Comparison of ENCODE assay signal across 23 cellular contexts in the genomic region with DNA sequence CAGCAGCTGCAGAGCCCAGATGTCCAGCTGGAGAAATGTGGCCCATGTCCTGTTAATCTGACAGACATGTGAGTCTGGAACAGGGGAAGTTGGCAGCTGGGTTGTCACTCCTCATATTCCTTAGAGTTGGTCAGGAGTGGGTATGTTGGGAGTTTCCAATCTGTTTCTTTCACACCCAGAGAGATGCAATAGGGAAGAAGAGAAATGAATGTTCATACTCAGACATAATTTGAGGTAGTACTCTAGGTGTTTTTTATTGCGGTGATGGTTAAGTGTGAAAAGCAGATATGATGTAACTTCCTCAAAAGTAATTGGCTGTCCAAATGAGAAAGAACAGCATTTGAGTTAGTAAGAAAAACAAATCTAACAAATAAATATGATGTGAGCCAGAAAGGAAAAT.
"Had no signal": no experiment of that assay in that cellular context is flagged by ENCODE, and none has a peak within 500 bp of the region (broad histone marks: within the 10 kb centered on the region; RNA-seq: fewer than 3 reads in every experiment).

No MANE protein-coding gene starts in this region.

- H3K27me3 ChIP-seq: breast epithelium, heart right ventricle, tibial nerve had no signal

- H3K27ac Mint-ChIP-seq: activated CD4-positive, alpha-beta T cell treated with anti-CD3 and anti-CD28 coated beads for 36 hours; activated naive CD4-positive, alpha-beta T cell treated with anti-CD3 and anti-CD28 coated beads, Interleukin-2, amount 50 U/mL, for 72 hours; activated T-cell treated with anti-CD3 and anti-CD28 coated beads, Interleukin-2, amount 50 U/mL, for 72 hours; dendritic cell treated with granulocyte-macrophage colony-stimulating factor and Interleukin-4, amounts not matched to agents 40 ng/mL and 50 ng/mL, for 4 days; endodermal cell; naive thymus-derived CD8-positive, alpha-beta T cell had no signal

- H3K4me3 ChIP-seq: breast epithelium, heart right ventricle, tibial nerve had no signal

- H3K36me3 ChIP-seq: breast epithelium, heart right ventricle had no signal

- H3K27me3 Mint-ChIP-seq: activated CD4-positive, alpha-beta T cell treated with anti-CD3 and anti-CD28 coated beads for 36 hours; dendritic cell treated with granulocyte-macrophage colony-stimulating factor and Interleukin-4, amounts not matched to agents 40 ng/mL and 50 ng/mL, for 4 days had no signal

- H3K9me3 Mint-ChIP-seq: activated naive CD4-positive, alpha-beta T cell treated with anti-CD3 and anti-CD28 coated beads, Interleukin-2, amount 50 U/mL, for 72 hours; dendritic cell treated with granulocyte-macrophage colony-stimulating factor and Interleukin-4, amounts not matched to agents 40 ng/mL and 50 ng/mL, for 4 days; endodermal cell had no signal

- H3K27ac ChIP-seq: breast epithelium, heart right ventricle, parathyroid adenoma, tibial nerve had no signal

- H3K4me1 Mint-ChIP-seq: activated CD4-positive, alpha-beta T cell treated with anti-CD3 and anti-CD28 coated beads for 36 hours; naive thymus-derived CD8-positive, alpha-beta T cell had no signal

- H3K36me3 Mint-ChIP-seq: activated naive CD4-positive, alpha-beta T cell treated with anti-CD3 and anti-CD28 coated beads, Interleukin-2, amount 50 U/mL, for 72 hours; naive thymus-derived CD8-positive, alpha-beta T cell had no signal

- H3K4me1 ChIP-seq: breast epithelium, heart right ventricle, tibial nerve had no signal

- H3K4me3 Mint-ChIP-seq: activated CD4-positive, alpha-beta T cell treated with anti-CD3 and anti-CD28 coated beads for 36 hours; activated T-cell treated with anti-CD3 and anti-CD28 coated beads, Interleukin-2, amount 50 U/mL, for 72 hours; dendritic cell treated with granulocyte-macrophage colony-stimulating factor and Interleukin-4, amounts not matched to agents 40 ng/mL and 50 ng/mL, for 4 days; endodermal cell; naive thymus-derived CD8-positive, alpha-beta T cell; neural crest cell had no signal

- H2AFZ ChIP-seq: parathyroid adenoma had no signal

- H3K9me3 ChIP-seq: breast epithelium, heart right ventricle, tibial nerve had no signal

- DNase-seq: activated CD4-positive, alpha-beta T cell treated with anti-CD3 and anti-CD28 coated beads for 36 hours; activated CD4-positive, CD25-positive, alpha-beta regulatory T cell; activated naive CD4-positive, alpha-beta T cell; activated T-cell treated with anti-CD3 and anti-CD28 coated beads for 4 hours; activated T-cell treated with anti-CD3 and anti-CD28 coated beads, Interleukin-2, amount 50 U/mL, for 72 hours; central memory CD4-positive, alpha-beta T cell; endodermal cell; foreskin fibroblast; heart right ventricle; midbrain; naive thymus-derived CD8-positive, alpha-beta T cell; occipital lobe; right cardiac atrium; stimulated activated CD4-positive, alpha-beta T cell treated with anti-CD3 and anti-CD28 coated beads, Interleukin-15, amount 100 ng/mL, for 24 hours; stimulated activated CD4-positive, alpha-beta T cell treated with anti-CD3 and anti-CD28 coated beads, Interleukin-2, amount 100 ng/mL, for 24 hours; stimulated activated naive CD4-positive, alpha-beta T cell had no signal

- H3K9ac ChIP-seq: parathyroid adenoma had no signal

- ATAC-seq: activated CD4-positive, alpha-beta T cell treated with anti-CD3 and anti-CD28 coated beads for 36 hours; activated naive CD4-positive, alpha-beta T cell treated with anti-CD3 and anti-CD28 coated beads, Interleukin-2, amount 50 U/mL, for 72 hours; activated T-cell treated with anti-CD3 and anti-CD28 coated beads, Interleukin-2, amount 50 U/mL, for 72 hours; esophagus mucosa; heart right ventricle; naive thymus-derived CD8-positive, alpha-beta T cell; right cardiac atrium had no signal
